In the genomic region with DNA sequence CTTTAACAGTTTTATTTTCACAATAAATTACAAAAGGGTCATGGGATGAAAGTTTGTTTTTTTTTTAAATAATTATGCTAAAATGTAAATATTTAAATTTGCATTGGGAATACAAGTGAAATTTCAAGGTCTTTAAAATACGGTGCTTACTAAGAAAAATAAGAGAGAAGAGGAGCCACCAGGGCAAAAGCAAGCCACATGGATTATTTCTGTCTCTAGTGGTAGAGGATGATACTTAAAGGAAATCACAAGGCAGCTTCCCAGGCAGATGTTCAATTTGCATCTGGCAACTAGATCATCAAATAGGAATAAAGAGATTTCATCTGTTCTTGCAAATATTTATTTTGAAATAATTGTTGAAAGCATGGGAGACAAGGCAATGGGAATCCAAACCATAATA, we compare ENCODE assay signal across 22 cellular contexts.
DNase-seq lines count a peak whose midpoint lies in the region; FAIRE-seq and TF ChIP-seq lines count a peak whose summit lies in the region.
"Had no signal": no experiment of that assay in that cellular context is flagged by ENCODE, and none has a peak within 500 bp of the region (broad histone marks: within the 10 kb centered on the region; RNA-seq: fewer than 3 reads in every experiment).

No MANE protein-coding gene starts in this region.

- TF ChIP-seq CTCF in BJ (IDR thresholded peaks at IDR 0.05; ENCODE audit: insufficient read depth, low read depth, low read length) (0 out of 2 replicates have a peak, but pooled peaks have one; percentile 12), brain microvascular endothelial cell (IDR thresholded peaks at IDR 0.05; ENCODE audit: low read depth, low read length, missing control alignments) (peak; percentile 13), GM10248 (IDR thresholded peaks at IDR 0.05; ENCODE audit: control extremely low read depth, extremely low read depth, low read depth, missing control alignments) (no peak), SK-N-SH (IDR thresholded peaks at IDR 0.05) (no peak)

- no peak overlapping the region for H3K56ac ChIP-seq in mesendoderm (ENCODE audit: low read length)

- no peaks in the 10 kb centered on the region for H3K9me2 ChIP-seq in SK-N-SH

- FAIRE-seq in A204.1 (lab: Jason Lieb, UNC): peak; percentile 23
- FAIRE-seq: GM12878, H1 had no signal

- H3K27me3 ChIP-seq in BJ (ENCODE audit: control insufficient read depth, insufficient read depth, low read length): no peaks in the 10 kb centered on the region
- no peaks in the 10 kb centered on the region for H3K27me3 ChIP-seq in brain microvascular endothelial cell (replicated peaks)
- H3K27me3 ChIP-seq in mesendoderm (ENCODE audit: insufficient read depth, low read length, poor library complexity): no peaks in the 10 kb centered on the region
- H3K27me3 ChIP-seq in SK-N-SH (ENCODE audit: insufficient read depth): no peaks in the 10 kb centered on the region
- H3K27me3 ChIP-seq: Peyer's patch had no signal

- H4K5ac ChIP-seq in mesendoderm (ENCODE audit: low read length): no peak overlapping the region

- H3F3A ChIP-seq in SK-N-SH (replicated peaks; ENCODE audit: insufficient read depth): no peaks in the 10 kb centered on the region

- H2AFZ ChIP-seq in SK-N-SH (ENCODE audit: low read depth): no peak overlapping the region

- TF ChIP-seq RAD21 in SK-N-SH (IDR thresholded peaks at IDR 0.05; ENCODE audit: low read length): no peak

- no peaks in the 10 kb centered on the region for H3K79me2 ChIP-seq in mesendoderm (ENCODE audit: control insufficient read depth, insufficient read depth, low read length)
- no peaks in the 10 kb centered on the region for H3K79me2 ChIP-seq in SK-N-SH (ENCODE audit: insufficient read depth)

- no peaks in the 10 kb centered on the region for H3K36me3 ChIP-seq in BJ (ENCODE audit: control insufficient read depth, insufficient read depth, low read length)
- no peaks in the 10 kb centered on the region for H3K36me3 ChIP-seq in brain microvascular endothelial cell (replicated peaks)
- no peaks in the 10 kb centered on the region for H3K36me3 ChIP-seq in mesendoderm (ENCODE audit: control insufficient read depth, insufficient read depth, low read length)
- no peaks in the 10 kb centered on the region for H3K36me3 ChIP-seq in SK-N-SH (replicated peaks in 1 of 2; ENCODE audit: control insufficient read depth in 1 of 2, insufficient read depth in 2 of 2, low read length in 1 of 2)
- H3K36me3 ChIP-seq: Peyer's patch had no signal

- WGBS in mesendoderm (ENCODE audit: extremely low coverage, insufficient coverage, low lambda C conversion rate): no CpG with 5 or more reads among the region's 1 CpG
- 2% methylated on average over 1 of the region's 1 CpG for WGBS in SK-N-SH (ENCODE audit: low lambda C conversion rate)

- H3K9ac ChIP-seq in mesendoderm (ENCODE audit: low read length) (no peak overlapping the region), SK-N-SH (no peak overlapping the region)

- no peak overlapping the region for H2BK5ac ChIP-seq in mesendoderm (ENCODE audit: low read length)

- H3K4me2 ChIP-seq in mesendoderm (ENCODE audit: low read length): no peak overlapping the region
- no peak overlapping the region for H3K4me2 ChIP-seq in SK-N-SH

- no peak overlapping the region for H4K8ac ChIP-seq in mesendoderm (ENCODE audit: low read depth, low read length)

- no peak overlapping the region for H3K18ac ChIP-seq in mesendoderm (ENCODE audit: low read length)

- no peak overlapping the region for H3K4ac ChIP-seq in mesendoderm (ENCODE audit: low read depth, low read length)

- no peak overlapping the region for H2BK15ac ChIP-seq in mesendoderm (replicated peaks; ENCODE audit: low read depth)

- H3K9me3 ChIP-seq in SK-N-SH: no peaks in the 10 kb centered on the region
- H3K9me3 ChIP-seq: Peyer's patch had no signal

- H3K4me3 ChIP-seq in BJ (ENCODE audit: low read depth, low read length) (no peak overlapping the region), brain microvascular endothelial cell (ENCODE audit: low read depth, low read length) (no peak overlapping the region), mesendoderm (ENCODE audit: low read length) (no peak overlapping the region), SK-N-SH (ENCODE audit: low read depth in 2 of 2, low read length in 1 of 2) (no peak overlapping the region)
- H3K4me3 ChIP-seq: GM12878, Peyer's patch had no signal

- H3K79me1 ChIP-seq in mesendoderm (ENCODE audit: low read length): no peaks in the 10 kb centered on the region

- TF ChIP-seq EP300 in SK-N-SH (IDR thresholded peaks at IDR 0.05; ENCODE audit: borderline replicate concordance in 1 of 2, low read depth in 1 of 2, low read length in 1 of 2): no peak

- H2BK120ac ChIP-seq in mesendoderm (ENCODE audit: low read depth, low read length): no peak overlapping the region

- H3K27ac ChIP-seq in brain microvascular endothelial cell: no peak overlapping the region
- no peak overlapping the region for H3K27ac ChIP-seq in mesendoderm (ENCODE audit: low read depth, low read length)
- H3K27ac ChIP-seq in caudate nucleus (ENCODE audit: low read depth, low read length): no peak overlapping the region
- H3K27ac ChIP-seq in SK-N-SH (ENCODE audit: low read depth in 2 of 2, low read length in 1 of 2): no peak overlapping the region
- H3K27ac ChIP-seq: Peyer's patch had no signal

- in situ Hi-C loops in brain microvascular endothelial cell (cut with HindIII; ENCODE audit: low pct_ligation_motif_present, low sequenced_read_pairs): no loop called here

- DNase-seq in BJ (ENCODE audit: low read depth) (no peak), brain microvascular endothelial cell (no peak), mesendoderm (peak; percentile 11), caudate nucleus (lab: John Stamatoyannopoulos, UW) (no peak), GM10248 (ENCODE audit: extremely low spot score) (no peak), SK-N-SH (no peak), midbrain (lab: John Stamatoyannopoulos, UW) (no peak)
- DNase-seq: C1 segment of cervical spinal cord; CD8-positive, alpha-beta memory T cell; DMS79 treated with DMSO at 0.1 percent for 48 hours; Karpas-422; MV-4-11; NCI-H1105 treated with DMSO at 0.1 percent for 48 hours; NCI-H2029 treated with DMSO at 0.1 percent for 48 hours; NCI-H2171; NCI-H345; NCI-H524; NCI-H82; Peyer's patch had no signal

- POLR2A ChIA-PET in BJ (lab: Charles Lee) (no interaction called here), GM10248 (lab: Yijun Ruan, JAX) (no interaction called here), SK-N-SH (lab: Yijun Ruan, JAX) (no interaction called here)

- H3K23ac ChIP-seq in mesendoderm (ENCODE audit: low read length): no peak overlapping the region

- H4K20me1 ChIP-seq in SK-N-SH (ENCODE audit: insufficient read depth): no peaks in the 10 kb centered on the region

- no peak overlapping the region for H2AK5ac ChIP-seq in mesendoderm (ENCODE audit: low read length)

- CTCF ChIA-PET in BJ (lab: Yijun Ruan, JAX) (no interaction called here), GM10248 (lab: Yijun Ruan, JAX) (no interaction called here), SK-N-SH (lab: Yijun Ruan, JAX) (no interaction called here)

- H3K4me1 ChIP-seq in mesendoderm (ENCODE audit: control insufficient read depth, low read depth, low read length): no peaks in the 10 kb centered on the region
- H3K4me1 ChIP-seq in SK-N-SH (ENCODE audit: control insufficient read depth in 1 of 2, insufficient read depth in 2 of 2, low read depth in 1 of 2, low read length in 1 of 2): no peaks in the 10 kb centered on the region
- H3K4me1 ChIP-seq: Peyer's patch had no signal

TF ChIP-seq in SK-N-SH, 30 proteins besides CTCF, POLR2A, EP300 and RAD21 (continues in another document):
- TF ChIP-seq CHD2 (IDR thresholded peaks at IDR 0.05; ENCODE audit: low read length, partially characterized antibody) (no peak), NFIC (IDR thresholded peaks at IDR 0.05; ENCODE audit: borderline replicate concordance) (no peak), RXRA (IDR thresholded peaks at IDR 0.05; ENCODE audit: borderline replicate concordance, low read depth) (no peak), RFX5 (IDR thresholded peaks at IDR 0.05; ENCODE audit: low read length) (no peak), SIN3A (IDR thresholded peaks at IDR 0.05; ENCODE audit: borderline replicate concordance, low read depth, low read length) (no peak)
- TF ChIP-seq, protein P1, sequence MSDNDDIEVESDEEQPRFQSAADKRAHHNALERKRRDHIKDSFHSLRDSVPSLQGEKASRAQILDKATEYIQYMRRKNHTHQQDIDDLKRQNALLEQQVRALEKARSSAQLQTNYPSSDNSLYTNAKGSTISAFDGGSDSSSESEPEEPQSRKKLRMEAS (IDR thresholded peaks at IDR 0.05; ENCODE audit: low read depth): no peak
- TF ChIP-seq, protein P2, sequence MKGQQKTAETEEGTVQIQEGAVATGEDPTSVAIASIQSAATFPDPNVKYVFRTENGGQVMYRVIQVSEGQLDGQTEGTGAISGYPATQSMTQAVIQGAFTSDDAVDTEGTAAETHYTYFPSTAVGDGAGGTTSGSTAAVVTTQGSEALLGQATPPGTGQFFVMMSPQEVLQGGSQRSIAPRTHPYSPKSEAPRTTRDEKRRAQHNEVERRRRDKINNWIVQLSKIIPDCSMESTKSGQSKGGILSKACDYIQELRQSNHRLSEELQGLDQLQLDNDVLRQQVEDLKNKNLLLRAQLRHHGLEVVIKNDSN (IDR thresholded peaks at IDR 0.05; ENCODE audit: borderline replicate concordance, low read depth): no peak
- TF ChIP-seq, protein P3, sequence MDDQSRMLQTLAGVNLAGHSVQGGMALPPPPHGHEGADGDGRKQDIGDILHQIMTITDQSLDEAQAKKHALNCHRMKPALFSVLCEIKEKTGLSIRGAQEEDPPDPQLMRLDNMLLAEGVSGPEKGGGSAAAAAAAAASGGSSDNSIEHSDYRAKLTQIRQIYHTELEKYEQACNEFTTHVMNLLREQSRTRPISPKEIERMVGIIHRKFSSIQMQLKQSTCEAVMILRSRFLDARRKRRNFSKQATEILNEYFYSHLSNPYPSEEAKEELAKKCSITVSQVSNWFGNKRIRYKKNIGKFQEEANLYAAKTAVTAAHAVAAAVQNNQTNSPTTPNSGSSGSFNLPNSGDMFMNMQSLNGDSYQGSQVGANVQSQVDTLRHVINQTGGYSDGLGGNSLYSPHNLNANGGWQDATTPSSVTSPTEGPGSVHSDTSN (IDR thresholded peaks at IDR 0.05): no peak

Comparison
In these comparisons a context has a peak if more than half of its experiments do, and no peak if none do; other contexts are left out.
1. CTCF ChIP-seq: peak in BJ (single experiment) and brain microvascular endothelial cell (single experiment); none in GM10248 (single experiment) and SK-N-SH (single experiment).